15 cellular contexts compared by ENCODE assay signal in the genomic region with DNA sequence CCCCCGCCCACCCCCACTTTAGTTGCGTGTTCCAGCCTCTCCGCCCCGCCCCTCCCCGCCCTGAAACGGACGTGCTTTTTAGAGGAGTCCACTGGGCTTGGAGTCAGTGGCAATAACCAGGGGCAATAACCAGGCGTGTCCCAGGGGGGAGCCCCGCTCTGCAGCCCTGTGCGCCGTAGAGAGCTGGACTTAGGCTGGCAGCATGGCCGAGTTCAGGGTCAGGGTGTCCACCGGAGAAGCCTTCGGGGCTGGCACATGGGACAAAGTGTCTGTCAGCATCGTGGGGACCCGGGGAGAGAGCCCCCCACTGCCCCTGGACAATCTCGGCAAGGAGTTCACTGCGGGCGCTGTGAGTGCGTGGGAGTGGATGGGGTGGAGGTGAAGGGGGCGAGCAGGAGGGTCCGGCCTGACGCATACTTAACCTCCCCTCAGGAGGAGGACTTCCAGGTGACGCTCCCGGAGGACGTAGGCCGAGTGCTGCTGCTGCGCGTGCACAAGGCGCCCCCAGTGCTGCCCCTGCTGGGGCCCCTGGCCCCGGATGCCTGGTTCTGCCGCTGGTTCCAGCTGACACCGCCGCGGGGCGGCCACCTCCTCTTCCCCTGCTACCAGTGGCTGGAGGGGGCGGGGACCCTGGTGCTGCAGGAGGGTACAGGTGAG. TPM values are rescaled to one million over a fixed set of nuclear protein-coding genes. Genes with fewer than 3 reads are reported as not detected.
A peak's percentile ranks its signal among the peaks of the same experiment; 100 is the strongest.
DNase-seq lines count a peak whose midpoint lies in the region; TF ChIP-seq lines count a peak whose summit lies in the region.
"Had no signal": no experiment of that assay in that cellular context is flagged by ENCODE, and none has a peak within 500 bp of the region (broad histone marks: within the 10 kb centered on the region; RNA-seq: fewer than 3 reads in every experiment).

A gene with protein sequence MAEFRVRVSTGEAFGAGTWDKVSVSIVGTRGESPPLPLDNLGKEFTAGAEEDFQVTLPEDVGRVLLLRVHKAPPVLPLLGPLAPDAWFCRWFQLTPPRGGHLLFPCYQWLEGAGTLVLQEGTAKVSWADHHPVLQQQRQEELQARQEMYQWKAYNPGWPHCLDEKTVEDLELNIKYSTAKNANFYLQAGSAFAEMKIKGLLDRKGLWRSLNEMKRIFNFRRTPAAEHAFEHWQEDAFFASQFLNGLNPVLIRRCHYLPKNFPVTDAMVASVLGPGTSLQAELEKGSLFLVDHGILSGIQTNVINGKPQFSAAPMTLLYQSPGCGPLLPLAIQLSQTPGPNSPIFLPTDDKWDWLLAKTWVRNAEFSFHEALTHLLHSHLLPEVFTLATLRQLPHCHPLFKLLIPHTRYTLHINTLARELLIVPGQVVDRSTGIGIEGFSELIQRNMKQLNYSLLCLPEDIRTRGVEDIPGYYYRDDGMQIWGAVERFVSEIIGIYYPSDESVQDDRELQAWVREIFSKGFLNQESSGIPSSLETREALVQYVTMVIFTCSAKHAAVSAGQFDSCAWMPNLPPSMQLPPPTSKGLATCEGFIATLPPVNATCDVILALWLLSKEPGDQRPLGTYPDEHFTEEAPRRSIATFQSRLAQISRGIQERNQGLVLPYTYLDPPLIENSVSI (plus strand): TSS at position 106 of the 657 bp plus-strand sequence. CDS start 97 bp downstream, at position 203.

- H3K9me3 Mint-ChIP-seq in progenitor cell of endocrine pancreas (ENCODE audit: low read depth), result no peaks in the 10 kb centered on the region
- H3K9me3 Mint-ChIP-seq: T-helper 2 cell treated with Interferon-gamma antibody and Interleukin-4, amounts not matched to agents 5 μg/mL and 100 μg/mL, for 36 hours had no signal

- H3K36me3 ChIP-seq in BLaER1 (no peaks in the 10 kb centered on the region), adipocyte (ENCODE audit: control insufficient read depth, insufficient read depth, low read length, severe bottlenecking) (no peaks in the 10 kb centered on the region), iPS-18a (ENCODE audit: control insufficient read depth, low read depth, low read length) (no peaks in the 10 kb centered on the region), BE2C (no peaks in the 10 kb centered on the region)
- H3K36me3 ChIP-seq: adrenal gland had no signal

- H3K27me3 Mint-ChIP-seq in progenitor cell of endocrine pancreas, result peaks cover 73% of the 10 kb centered on the region

- H4K20me1 ChIP-seq in BLaER1, result no peaks in the 10 kb centered on the region

- no peak for DNase-seq in adipocyte (ENCODE audit: low read depth)
- no peak for DNase-seq in progenitor cell of endocrine pancreas (ENCODE audit: low spot score, unreplicated experiment)
- DNase-seq in DMS 273 treated with DMSO at 0.1 percent for 48 hours (lab: John Stamatoyannopoulos, UW), result no peak
- DNase-seq in activated T-cell treated with anti-CD3 and anti-CD28 coated beads, Interleukin-2, amount 50 U/mL, for 1 hour, result no peak
- DNase-seq in NCI-H510A (lab: John Stamatoyannopoulos, UW), result no peak
- no peak for DNase-seq in BE2C
- DNase-seq: hippocampal formation; NCI-H2081; stimulated activated CD4-positive, alpha-beta T cell treated with anti-CD3 and anti-CD28 coated beads, Interleukin-4, amount 100 ng/mL, for 4 hours; substantia nigra had no signal

- peak within 1 kb of the TSS; percentile 11 for H3K27ac Mint-ChIP-seq in progenitor cell of endocrine pancreas
- H3K27ac Mint-ChIP-seq: T-helper 2 cell treated with Interferon-gamma antibody and Interleukin-4, amounts not matched to agents 5 μg/mL and 100 μg/mL, for 36 hours had no signal

- H3K4me1 ChIP-seq in BLaER1 (no peaks in the 10 kb centered on the region), adipocyte (ENCODE audit: control insufficient read depth, insufficient read depth, low read length) (peaks cover 31% of the 10 kb centered on the region), iPS-18a (ENCODE audit: control insufficient read depth, low read depth, low read length) (no peaks in the 10 kb centered on the region), BE2C (peaks cover 8% of the 10 kb centered on the region)
- H3K4me1 ChIP-seq: adrenal gland had no signal

- H3K27ac ChIP-seq in BLaER1 (no peak within 1 kb of the TSS), iPS-18a (ENCODE audit: low read length) (no peak within 1 kb of the TSS)

- peak within 1 kb of the TSS; percentile 1; the same call in 1 of the 2 replicates for H3K4me2 ChIP-seq in BLaER1

- H3K4me1 Mint-ChIP-seq in progenitor cell of endocrine pancreas (ENCODE audit: low read depth), result no peaks in the 10 kb centered on the region

- H3K36me3 Mint-ChIP-seq in progenitor cell of endocrine pancreas (ENCODE audit: insufficient read depth), result no peaks in the 10 kb centered on the region

- H3K9ac ChIP-seq in BLaER1 (no peak within 1 kb of the TSS), adipocyte (ENCODE audit: low read length) (peak within 1 kb of the TSS; percentile 78), iPS-18a (ENCODE audit: low read length) (no peak within 1 kb of the TSS)

- H3K27me3 ChIP-seq in BLaER1 (no peaks in the 10 kb centered on the region), adipocyte (replicated peaks; ENCODE audit: control insufficient read depth, insufficient read depth, low read length) (peaks cover 3% of the 10 kb centered on the region), iPS-18a (ENCODE audit: control insufficient read depth, insufficient read depth, low read length) (no peaks in the 10 kb centered on the region), BE2C (no peaks in the 10 kb centered on the region)
- H3K27me3 ChIP-seq: adrenal gland had no signal

- H3K4me3 ChIP-seq in BLaER1, result no peak within 1 kb of the TSS
- H3K4me3 ChIP-seq in adipocyte (ENCODE audit: low read length), result peak within 1 kb of the TSS; percentile 75
- H3K4me3 ChIP-seq in iPS-18a (ENCODE audit: low read length), result peak within 1 kb of the TSS; percentile 30
- H3K4me3 ChIP-seq in BE2C (ENCODE audit: low read depth, low read length), result no peak within 1 kb of the TSS

- H3K9me3 ChIP-seq in BLaER1 (no peaks in the 10 kb centered on the region), adipocyte (ENCODE audit: control insufficient read depth, low read length) (no peaks in the 10 kb centered on the region), iPS-18a (ENCODE audit: control insufficient read depth, low read depth, low read length) (no peaks in the 10 kb centered on the region), BE2C (no peaks in the 10 kb centered on the region)
- H3K9me3 ChIP-seq: adrenal gland had no signal

- H3K4me3 Mint-ChIP-seq in progenitor cell of endocrine pancreas (ENCODE audit: low read depth), result no peak within 1 kb of the TSS
- H3K4me3 Mint-ChIP-seq: T-helper 2 cell treated with Interferon-gamma antibody and Interleukin-4, amounts not matched to agents 5 μg/mL and 100 μg/mL, for 36 hours had no signal

- TF ChIP-seq CTCF in progenitor cell of endocrine pancreas (IDR thresholded peaks at IDR 0.05; ENCODE audit: unreplicated experiment), result no peak
- no peak for TF ChIP-seq CTCF in BE2C (IDR thresholded peaks at IDR 0.05; ENCODE audit: low read depth, low read length)

RNA-seq across cellular contexts. Expression of the gene that starts here (rescaled TPM):
- total RNA-seq in progenitor cell of endocrine pancreas, result not detected in 2 replicates
- 0.25 TPM for polyA plus RNA-seq in BE2C (2012; ENCODE audit: insufficient read depth, insufficient read length, low read depth)
- total RNA-seq: OCI-LY7 had no signal

Comparison
In these comparisons a context has a peak if more than half of its experiments do, and no peak if none do; other contexts are left out.
1. H3K4me3 ChIP-seq: peak in adipocyte (single experiment) and iPS-18a (single experiment); none in BLaER1 (single experiment) and BE2C (single experiment).